Comparison of ENCODE assay signal across 10 cellular contexts in the genomic region with DNA sequence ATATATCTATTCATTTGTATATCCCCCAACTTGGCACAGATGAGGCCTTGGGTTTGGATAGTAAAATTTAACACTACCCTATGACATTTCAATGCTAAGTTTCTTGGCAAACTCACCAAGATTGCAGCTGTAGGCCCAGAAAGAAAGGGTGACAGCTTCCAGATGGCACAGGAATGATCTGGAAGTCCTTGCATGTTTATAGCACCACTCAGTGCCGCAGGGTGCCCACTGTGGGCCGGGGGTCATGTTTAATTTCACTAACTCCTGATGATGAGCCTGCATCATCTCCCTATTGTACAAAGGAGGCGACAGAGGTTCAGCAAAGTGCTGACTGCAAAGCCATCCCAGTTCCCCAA.
DNase-seq lines count a peak whose midpoint lies in the region; ATAC-seq and TF ChIP-seq lines count a peak whose summit lies in the region.
"Had no signal": no experiment of that assay in that cellular context is flagged by ENCODE, and none has a peak within 500 bp of the region (broad histone marks: within the 10 kb centered on the region; RNA-seq: fewer than 3 reads in every experiment).

No MANE protein-coding gene starts in this region.

- peaks cover 12% of the 10 kb centered on the region for H3K4me1 ChIP-seq in colonic mucosa
- H3K4me1 ChIP-seq in mucosa of stomach (ENCODE audit: control insufficient read depth, insufficient read depth, low read length): peaks cover 49% of the 10 kb centered on the region

- H3K27me3 ChIP-seq in colonic mucosa (no peaks in the 10 kb centered on the region), mucosa of stomach (ENCODE audit: control insufficient read depth, insufficient read depth, low read length) (no peaks in the 10 kb centered on the region)

- H3K4me3 ChIP-seq in colonic mucosa (no peak overlapping the region), mucosa of stomach (ENCODE audit: low read length) (no peak overlapping the region)

- peaks cover 43% of the 10 kb centered on the region for H3K4me1 Mint-ChIP-seq in activated CD4-positive, alpha-beta T cell treated with anti-CD3 and anti-CD28 coated beads, Interleukin-2, amount 10 ng/mL, durations not matched to agents 24 days and 14 days
- peaks cover 40% of the 10 kb centered on the region for H3K4me1 Mint-ChIP-seq in type B pancreatic cell (ENCODE audit: unreplicated experiment)

- TF ChIP-seq CTCF in colonic mucosa (IDR thresholded peaks at IDR 0.05) (no peak), type B pancreatic cell (conservative IDR thresholded peaks at IDR 0.05) (no peak)

- peaks cover 11% of the 10 kb centered on the region for H3K36me3 Mint-ChIP-seq in activated CD4-positive, alpha-beta T cell treated with anti-CD3 and anti-CD28 coated beads, Interleukin-2, amount 10 ng/mL, durations not matched to agents 24 days and 14 days (ENCODE audit: low read depth)
- no peaks in the 10 kb centered on the region for H3K36me3 Mint-ChIP-seq in type B pancreatic cell

- H3K27ac ChIP-seq in colonic mucosa: peak overlapping the region; percentile 62

- DNase-seq in activated CD4-positive, alpha-beta T cell treated with anti-CD3 and anti-CD28 coated beads, Interleukin-2, amount 10 ng/mL, durations not matched to agents 24 days and 14 days: no peak
- no peak for DNase-seq in activated CD4-positive, alpha-beta T cell treated with anti-CD3 and anti-CD28 coated beads, Interleukin-2, amount 50 U/mL, for 1 hour
- peak; percentile 43 for DNase-seq in colonic mucosa
- no peak for DNase-seq in type B pancreatic cell (ENCODE audit: extremely low spot score, unreplicated experiment)
- no peak for DNase-seq in NCI-H524 (lab: John Stamatoyannopoulos, UW)
- DNase-seq: NCI-H748 treated with DMSO at 0.1 percent for 48 hours had no signal

- peak overlapping the region; percentile 7 for H3K27ac Mint-ChIP-seq in activated CD4-positive, alpha-beta T cell treated with anti-CD3 and anti-CD28 coated beads, Interleukin-2, amount 10 ng/mL, durations not matched to agents 24 days and 14 days
- peak overlapping the region; percentile 81 for H3K27ac Mint-ChIP-seq in type B pancreatic cell
- H3K27ac Mint-ChIP-seq: dendritic cell treated with granulocyte-macrophage colony-stimulating factor and Interleukin-4, amounts not matched to agents 40 ng/mL and 50 ng/mL, for 4 days had no signal

- peak overlapping the region; percentile 28 for H3K4me3 Mint-ChIP-seq in activated CD4-positive, alpha-beta T cell treated with anti-CD3 and anti-CD28 coated beads, Interleukin-2, amount 10 ng/mL, durations not matched to agents 24 days and 14 days
- no peak overlapping the region for H3K4me3 Mint-ChIP-seq in type B pancreatic cell
- H3K4me3 Mint-ChIP-seq: dendritic cell treated with granulocyte-macrophage colony-stimulating factor and Interleukin-4, amounts not matched to agents 40 ng/mL and 50 ng/mL, for 4 days had no signal

- H3K36me3 ChIP-seq in colonic mucosa (no peaks in the 10 kb centered on the region), mucosa of stomach (ENCODE audit: control insufficient read depth, insufficient read depth, low read length) (no peaks in the 10 kb centered on the region)

- H3K27me3 Mint-ChIP-seq in activated CD4-positive, alpha-beta T cell treated with anti-CD3 and anti-CD28 coated beads, Interleukin-2, amount 10 ng/mL, durations not matched to agents 24 days and 14 days: no peaks in the 10 kb centered on the region
- no peaks in the 10 kb centered on the region for H3K27me3 Mint-ChIP-seq in type B pancreatic cell
- H3K27me3 Mint-ChIP-seq: dendritic cell treated with granulocyte-macrophage colony-stimulating factor and Interleukin-4, amounts not matched to agents 40 ng/mL and 50 ng/mL, for 4 days had no signal

- no peaks in the 10 kb centered on the region for H3K9me3 Mint-ChIP-seq in activated CD4-positive, alpha-beta T cell treated with anti-CD3 and anti-CD28 coated beads, Interleukin-2, amount 10 ng/mL, durations not matched to agents 24 days and 14 days
- H3K9me3 Mint-ChIP-seq in type B pancreatic cell: no peaks in the 10 kb centered on the region
- H3K9me3 Mint-ChIP-seq: dendritic cell treated with granulocyte-macrophage colony-stimulating factor and Interleukin-4, amounts not matched to agents 40 ng/mL and 50 ng/mL, for 4 days had no signal

- peak overlapping the region in 1 of 2 donors; percentile 76 for H3K9ac ChIP-seq in colonic mucosa (ENCODE audit: low read depth in 2 of 2, low read length in 2 of 2)
- peak overlapping the region; percentile 17 for H3K9ac ChIP-seq in mucosa of stomach (ENCODE audit: low read length)

- no peak for ATAC-seq in HG03025 (IDR thresholded peaks at IDR 0.05; ENCODE audit: low FRiP score, unreplicated experiment)
- ATAC-seq in HG03442 (IDR thresholded peaks at IDR 0.05; ENCODE audit: unreplicated experiment): no peak

- intact Hi-C loops in activated CD4-positive, alpha-beta T cell treated with anti-CD3 and anti-CD28 coated beads, Interleukin-2, amount 10 ng/mL, durations not matched to agents 24 days and 14 days (cut with micrococcal nuclease): loop anchor here (5.0 kb wide), 2 partner anchors 38 to 63 kb away; no protein-coding TSS in a partner anchor
- intact Hi-C loops in colonic mucosa (cut with DNase I): loop anchor here (5.0 kb wide), 1 partner anchor 53 kb away; no protein-coding TSS in a partner anchor

- H3K9me3 ChIP-seq in colonic mucosa (no peaks in the 10 kb centered on the region), mucosa of stomach (ENCODE audit: control insufficient read depth, low read length) (no peaks in the 10 kb centered on the region)
